In genomic region chr16:9119795-9120194, GRCh38 we compare ENCODE assay signal across 15 cellular contexts. TPM values are rescaled to one million over a fixed set of nuclear protein-coding genes. Genes with fewer than 3 reads are reported as not detected.
DNase-seq lines count a peak whose midpoint lies in the region; ATAC-seq and TF ChIP-seq lines count a peak whose summit lies in the region.
"Had no signal": no experiment of that assay in that cellular context is flagged by ENCODE, and none has a peak within 500 bp of the region (broad histone marks: within the 10 kb centered on the region; RNA-seq: fewer than 3 reads in every experiment).

No MANE protein-coding gene starts in this region.

- H3K4me3 ChIP-seq in body of pancreas = no peak overlapping the region
- no peak overlapping the region for H3K4me3 ChIP-seq in left lung
- H3K4me3 ChIP-seq: colonic mucosa, GM23338, heart left ventricle had no signal

- TF ChIP-seq CTCF in body of pancreas (IDR thresholded peaks at IDR 0.05) (no peak), left lung (IDR thresholded peaks at IDR 0.05) (no peak)

- ATAC-seq in body of pancreas (peak; percentile 41), left lung (peak; percentile 14), GM21717 (IDR thresholded peaks at IDR 0.05; ENCODE audit: unreplicated experiment) (no peak)
- ATAC-seq: GM23338 had no signal

- 35 to 48% methylated on average over 3 of the region's 3 CpGs for WGBS in body of pancreas, 2 donors

- DNase-seq in AG08395 (ENCODE audit: low spot score) (peak; percentile 85), HS-5 (ENCODE audit: low read depth) (peak; percentile 89), body of pancreas (peak in 1 of 4 donors; percentile 35), left lung (no peak), NK-92 (lab: John Stamatoyannopoulos, UW; ENCODE audit: unreplicated experiment) (no peak), NCI-H1417 treated with DMSO at 0.1 percent for 48 hours (lab: John Stamatoyannopoulos, UW) (no peak), MV-4-11 (lab: John Stamatoyannopoulos, UW) (no peak)
- DNase-seq: Calu3; colonic mucosa; NCI-H524; stimulated activated CD4-positive, alpha-beta T cell treated with anti-CD3 and anti-CD28 coated beads, Interleukin-2, amount 100 ng/mL, for 24 hours; T-helper 2 cell had no signal

- H3K9me3 ChIP-seq in body of pancreas (no peaks in the 10 kb centered on the region), left lung (no peaks in the 10 kb centered on the region)
- H3K9me3 ChIP-seq: colonic mucosa, heart left ventricle had no signal

- intact Hi-C loops in body of pancreas (cut with DNase I) = no loop called here
- intact Hi-C loops in left lung (cut with DNase I) = no loop called here

- H3K4me1 ChIP-seq in body of pancreas (peaks cover 15% of the 10 kb centered on the region), left lung (peaks cover 1 to 75% of the 10 kb centered on the region in 2 donors)

- H3K36me3 ChIP-seq in body of pancreas (replicated peaks in 1 of 2; ENCODE audit: insufficient read depth in 1 of 2, low read depth in 2 of 2) = peaks cover 0 to 5% of the 10 kb centered on the region in 2 donors
- H3K36me3 ChIP-seq in left lung = peaks cover 0 to 63% of the 10 kb centered on the region in 2 donors

- TF ChIP-seq POLR2A in body of pancreas (IDR thresholded peaks at IDR 0.05) = no peak

- no peak overlapping the region for H3K27ac ChIP-seq in body of pancreas
- H3K27ac ChIP-seq in left lung = no peak overlapping the region
- H3K27ac ChIP-seq: colonic mucosa had no signal

- H3K27me3 ChIP-seq in body of pancreas (no peaks in the 10 kb centered on the region), left lung (no peaks in the 10 kb centered on the region)
- H3K27me3 ChIP-seq: colonic mucosa, heart left ventricle had no signal

RNA-seq across cellular contexts. Expression of gene HAPSTR1, which starts 28.4 kb away (rescaled TPM):
- total RNA-seq in body of pancreas (10 to 100 TPM; 31.9 to 32.6 TPM), left lung (10 to 100 TPM; 53.5 to 62.8 TPM)

Comparison
In these comparisons a context has a peak if more than half of its experiments do, and no peak if none do; other contexts are left out.
1. DNase-seq: peak in AG08395 (single experiment) and HS-5 (single experiment); none in left lung (0 of 2), NK-92 (single experiment), NCI-H1417 treated with DMSO at 0.1 percent for 48 hours (single experiment) and MV-4-11 (single experiment).